ENCODE assay signal across 8 cellular contexts in the genomic region with DNA sequence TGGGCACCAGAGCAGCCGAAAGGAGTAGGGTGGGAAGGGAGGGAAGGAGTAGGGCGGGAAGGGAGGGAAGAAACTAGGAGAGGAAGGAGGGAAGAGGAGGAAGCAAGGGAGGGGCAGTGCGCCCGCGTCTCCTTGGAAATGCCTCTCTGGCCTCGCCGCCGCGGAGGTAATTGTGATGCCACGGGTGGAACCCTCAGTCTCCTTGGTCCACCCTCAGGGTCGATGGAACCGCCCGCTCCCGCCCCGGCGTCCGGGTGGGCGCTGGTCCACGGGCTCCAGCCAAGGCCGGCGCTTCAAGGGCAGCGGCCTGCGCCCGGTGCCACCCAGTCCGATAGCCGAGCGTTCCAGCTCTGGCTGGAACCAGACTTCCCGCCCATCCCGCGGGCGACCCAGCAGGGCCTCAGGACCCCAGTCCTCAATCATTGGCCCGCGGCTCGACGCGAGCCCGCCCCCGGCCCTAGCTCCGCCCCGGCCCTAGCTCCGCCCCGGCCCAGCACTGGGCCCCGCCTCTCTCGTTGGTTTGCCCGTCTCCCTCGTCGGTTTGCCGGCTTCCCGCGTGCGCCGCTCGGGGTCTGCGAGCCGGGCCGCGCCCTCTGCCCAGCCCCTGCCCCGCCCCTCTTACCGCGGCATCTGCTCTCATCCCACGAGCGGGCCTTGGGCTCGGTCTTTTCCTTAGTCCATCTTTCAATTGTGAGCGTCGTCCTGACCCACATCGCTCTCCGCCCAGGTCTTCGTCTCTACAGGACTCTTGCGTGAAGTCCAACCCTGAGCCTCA. TPM values are rescaled to one million over a fixed set of nuclear protein-coding genes. Genes with fewer than 3 reads are reported as not detected.
DNase-seq lines count a peak whose midpoint lies in the region; ATAC-seq and TF ChIP-seq lines count a peak whose summit lies in the region.

No MANE protein-coding gene starts in this region.

- CTCF ChIA-PET in A673 (lab: Charles Lee), result interaction anchor here (0.6 kb wide), 1 partner anchor 8 kb away, joined by 5 read pairs; a partner anchor contains a TSS

- POLR2A ChIA-PET in A673 (lab: Charles Lee; ENCODE audit: low non-redundant PET), result interaction anchor here (0.6 to 1.1 kb wide), 4 partner anchors 9 to 413 kb away, joined by 3 to 10 read pairs (median 6); no protein-coding TSS in a partner anchor

- peak overlapping the region; percentile 56 for H3K4me3 ChIP-seq in A673 (ENCODE audit: low read depth, low read length, poor library complexity, severe bottlenecking)

- peaks cover 10% of the 10 kb centered on the region for H3K4me1 ChIP-seq in A673 (ENCODE audit: insufficient read depth, low read length, poor library complexity, severe bottlenecking)

- TF ChIP-seq CTCF in A673 (conservative IDR thresholded peaks at IDR 0.05; ENCODE audit: low read depth, low read length), result no peak

- H3K27ac ChIP-seq in A673 (ENCODE audit: low read depth, low read length, poor library complexity, severe bottlenecking), result peak overlapping the region; percentile 85

- no peaks in the 10 kb centered on the region for H3K9me3 ChIP-seq in A673 (ENCODE audit: low read depth, low read length, poor library complexity, severe bottlenecking)

- no peaks in the 10 kb centered on the region for H3K27me3 ChIP-seq in A673 (replicated peaks; ENCODE audit: insufficient read depth, low read depth, low read length, poor library complexity)

- ATAC-seq in GM18861 (IDR thresholded peaks at IDR 0.05; ENCODE audit: unreplicated experiment) (peak; percentile 63), HG03103 (IDR thresholded peaks at IDR 0.05; ENCODE audit: low read depth, unreplicated experiment) (peak; percentile 76)

- peaks cover 27% of the 10 kb centered on the region for H3K36me3 ChIP-seq in A673 (ENCODE audit: insufficient read depth, low read length, poor library complexity, severe bottlenecking)

- no TSS peak for BruUV-seq in A673 (replicated peaks; lab: Mats Ljungman, UMichigan)

- peak; percentile 95 for DNase-seq in A673 (ENCODE audit: low spot score)
- peak; percentile 79 for DNase-seq in NCI-H2227 treated with DMSO at 0.1 percent for 48 hours (lab: John Stamatoyannopoulos, UW)
- DNase-seq in activated CD4-positive, CD25-positive, alpha-beta regulatory T cell (lab: John Stamatoyannopoulos, UW), result peak; percentile 72 to 83 (median 77)
- peak; percentile 83 for DNase-seq in central memory CD4-positive, alpha-beta T cell
- DNase-seq in islet precursor cell, result peak; percentile 100
- DNase-seq in stimulated activated CD4-positive, alpha-beta T cell treated with anti-CD3 and anti-CD28 coated beads, Interleukin-12 subunit alpha, Interleukin-12 subunit beta, amount 100 ng/mL, for 24 hours (ENCODE audit: low read depth in 2 of 2), result peak; percentile 84 to 89

- intact Hi-C loops in A673 (cut with micrococcal nuclease; ENCODE audit: unreplicated experiment), result loop anchor here (5.0 kb wide), 1 partner anchor 49 kb away; a partner anchor contains a TSS

RNA-seq across cellular contexts. Expression of a gene that starts 0.6 kb away (rescaled TPM):
- total RNA-seq in A673 (2021), result 4.6 and 7.8 TPM in 2 replicates

RNA-seq across cellular contexts. Expression of a gene that starts 6.5 kb away (rescaled TPM):
- 158 and 165 TPM in 2 replicates for total RNA-seq in A673 (2021)

RNA-seq across cellular contexts. Expression of a gene that starts 8.7 kb away (rescaled TPM):
- 1,563 and 1,683 TPM in 2 replicates for total RNA-seq in A673 (2021)

RNA-seq across cellular contexts. Expression of a gene that starts 14.9 kb away (rescaled TPM):
- 3.8 and 7.8 TPM in 2 replicates for total RNA-seq in A673 (2021)

RNA-seq across cellular contexts. Expression of a gene that starts 17.5 kb away (rescaled TPM):
- total RNA-seq in A673 (2021), result 3.9 and 4.2 TPM in 2 replicates

Comparison
In these comparisons a context has a peak if more than half of its experiments do, and no peak if none do; other contexts are left out.
1. Peak in every context shown above with its lines: DNase-seq, ATAC-seq, H3K4me3 ChIP-seq and H3K27ac ChIP-seq.